6 cellular contexts compared by ENCODE assay signal in genomic region chr11:122391049-122391448, GRCh38.
"Had no signal": no experiment of that assay in that cellular context is flagged by ENCODE, and none has a peak within 500 bp of the region (broad histone marks: within the 10 kb centered on the region; RNA-seq: fewer than 3 reads in every experiment).

No MANE protein-coding gene starts in this region.

- DNase-seq: Karpas-422, KBM-7, KG1 had no signal

- FAIRE-seq: HTR-8/SVneo had no signal

- H3K4me2 ChIP-seq: KMS-11 had no signal

- H3K9ac ChIP-seq: KMS-11 had no signal

- H3K27ac ChIP-seq: HL-60, KMS-11 had no signal
